ENCODE assay signal across 30 cellular contexts in the genomic region with DNA sequence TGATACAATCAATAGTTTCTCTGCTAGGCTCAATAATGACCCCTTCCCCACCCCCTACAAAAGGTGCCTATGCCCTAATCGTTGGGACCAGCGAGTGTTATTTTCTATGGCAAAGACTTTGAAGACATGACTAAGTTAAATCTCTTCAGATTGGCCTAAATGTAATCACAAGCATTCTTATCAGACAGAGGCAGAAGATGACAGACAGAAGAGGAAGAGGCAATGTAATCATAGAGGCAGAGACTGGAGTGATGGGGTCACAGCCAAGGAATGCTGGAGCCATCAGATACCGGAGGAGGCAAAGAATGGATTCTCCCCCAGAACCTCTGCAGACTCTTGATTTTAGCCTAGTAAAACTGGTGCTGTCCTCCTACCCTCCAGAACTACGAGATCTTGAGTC.
"Had no signal": no experiment of that assay in that cellular context is flagged by ENCODE, and none has a peak within 500 bp of the region (broad histone marks: within the 10 kb centered on the region; RNA-seq: fewer than 3 reads in every experiment).

No MANE protein-coding gene starts in this region.

- ATAC-seq: natural killer cell; psoas muscle; right cardiac atrium; right lobe of liver; stimulated activated memory B cell treated with anti-CD40 and anti-IgM and Interleukin-4, amounts not matched to agents 10 μg/mL and 1 μg/mL and 100 μg/mL, for 72 hours; stimulated activated naive CD8-positive, alpha-beta T cell treated with anti-CD3 and anti-CD28 coated beads, Interleukin-15, amount 100 ng/mL, for 72 hours; stimulated activated naive CD8-positive, alpha-beta T cell treated with anti-CD3 and anti-CD28 coated beads, Interleukin-15, Interleukin-2, amounts not matched to agents 100 U/mL and 50 U/mL, for 24 hours; upper lobe of right lung had no signal

- DNase-seq: natural killer cell; occipital lobe; ovary; posterior cingulate gyrus; psoas muscle; right cardiac atrium; right lobe of liver; sigmoid colon; small intestine; stimulated activated CD4-positive, alpha-beta T cell treated with anti-CD3 and anti-CD28 coated beads, Interleukin-15, amount 100 ng/mL, for 24 hours; stimulated activated CD4-positive, alpha-beta T cell treated with anti-CD3 and anti-CD28 coated beads, Interleukin-2, amount 100 ng/mL, for 24 hours; stimulated activated CD4-positive, alpha-beta T cell treated with anti-CD3 and anti-CD28 coated beads, Interleukin-4, amount 100 ng/mL, for 1 hour; stimulated activated CD4-positive, alpha-beta T cell treated with anti-CD3 and anti-CD28 coated beads, Interleukin-4, amount 100 ng/mL, for 4 hours; stimulated activated CD8-positive, alpha-beta memory T cell treated with anti-CD3 and anti-CD28 coated beads, Interleukin-4, amount 100 ng/mL, for 48 hours; stimulated activated naive CD4-positive, alpha-beta T cell; stimulated activated naive CD8-positive, alpha-beta T cell treated with anti-CD3 and anti-CD28 coated beads, Interleukin-15, amount 100 ng/mL, for 72 hours; stimulated activated naive CD8-positive, alpha-beta T cell treated with anti-CD3 and anti-CD28 coated beads, Interleukin-15, Interleukin-2, amounts not matched to agents 100 U/mL and 50 U/mL, for 24 hours; substantia nigra; testis; tibial artery; transverse colon; upper lobe of right lung; uterus had no signal

- H3K36me3 Mint-ChIP-seq: natural killer cell, neural progenitor cell, type B pancreatic cell had no signal

- H3K4me3 Mint-ChIP-seq: natural killer cell; nephron; neural progenitor cell; stimulated activated memory B cell treated with anti-CD40 and anti-IgM and Interleukin-4, amounts not matched to agents 10 μg/mL and 1 μg/mL and 100 μg/mL, for 72 hours; stimulated activated naive CD8-positive, alpha-beta T cell treated with anti-CD3 and anti-CD28 coated beads, Interleukin-15, amount 100 ng/mL, for 72 hours; type B pancreatic cell had no signal

- H3K27me3 Mint-ChIP-seq: progenitor cell of endocrine pancreas had no signal

- H3K27me3 ChIP-seq: neural progenitor cell, ovary, right lobe of liver, sigmoid colon, testis, tibial artery, transverse colon, upper lobe of right lung, uterus had no signal

- H3K4me1 ChIP-seq: neural progenitor cell, parathyroid adenoma, psoas muscle, right lobe of liver, sigmoid colon, suprapubic skin, testis, transverse colon, upper lobe of right lung, uterus had no signal

- FAIRE-seq: small intestine had no signal

- H3K27ac ChIP-seq: neural progenitor cell, ovary, parathyroid adenoma, psoas muscle, right lobe of liver, sigmoid colon, suprapubic skin, testis, tibial artery, transverse colon, upper lobe of right lung, uterus had no signal

- H2AFZ ChIP-seq: neural progenitor cell, parathyroid adenoma had no signal

- H3K27ac Mint-ChIP-seq: natural killer cell; nephron; neural progenitor cell; progenitor cell of endocrine pancreas; stimulated activated memory B cell treated with anti-CD40 and anti-IgM and Interleukin-4, amounts not matched to agents 10 μg/mL and 1 μg/mL and 100 μg/mL, for 72 hours; stimulated activated naive CD8-positive, alpha-beta T cell treated with anti-CD3 and anti-CD28 coated beads, Interleukin-15, amount 100 ng/mL, for 72 hours; type B pancreatic cell had no signal

- H3K4me3 ChIP-seq: neural progenitor cell, ovary, psoas muscle, right lobe of liver, sigmoid colon, suprapubic skin, testis, tibial artery, transverse colon, upper lobe of right lung, uterus had no signal

- H3K4me2 ChIP-seq: neural progenitor cell had no signal

- H3K9me3 ChIP-seq: ovary, psoas muscle, right lobe of liver, testis, tibial artery, upper lobe of right lung, uterus had no signal

- H3K79me2 ChIP-seq: parathyroid adenoma had no signal

- H3K36me3 ChIP-seq: neural progenitor cell, ovary, right lobe of liver, sigmoid colon, suprapubic skin, tibial artery, transverse colon, upper lobe of right lung, uterus had no signal

- H3K9ac ChIP-seq: neural progenitor cell, parathyroid adenoma had no signal

- H3K4me1 Mint-ChIP-seq: natural killer cell; nephron; neural progenitor cell; stimulated activated memory B cell treated with anti-CD40 and anti-IgM and Interleukin-4, amounts not matched to agents 10 μg/mL and 1 μg/mL and 100 μg/mL, for 72 hours; stimulated activated naive CD8-positive, alpha-beta T cell treated with anti-CD3 and anti-CD28 coated beads, Interleukin-15, amount 100 ng/mL, for 72 hours had no signal
